ENCODE assay signal across 24 cellular contexts in the genomic region with DNA sequence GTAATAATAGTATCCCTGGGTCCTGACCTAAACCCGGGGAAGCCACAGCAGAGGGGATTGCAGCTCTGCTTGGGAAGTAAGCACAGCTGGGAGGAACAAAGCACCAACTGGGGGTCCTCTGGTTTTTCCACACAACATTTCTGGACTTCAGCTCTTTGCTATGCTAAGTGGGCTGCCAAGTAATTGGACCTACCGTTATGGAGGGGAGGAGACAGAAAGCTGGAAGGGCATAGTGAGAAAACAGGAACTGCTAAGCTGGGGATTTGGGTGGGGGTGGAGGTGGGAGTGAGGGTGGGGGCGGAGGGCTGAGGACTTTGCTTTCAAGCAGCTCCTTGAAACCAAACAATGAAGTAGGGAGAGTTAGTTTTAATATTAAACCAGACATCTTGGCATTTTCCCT.
"Had no signal": no experiment of that assay in that cellular context is flagged by ENCODE, and none has a peak within 500 bp of the region (broad histone marks: within the 10 kb centered on the region; RNA-seq: fewer than 3 reads in every experiment).

No MANE protein-coding gene starts in this region.

- H3K4me3 Mint-ChIP-seq: activated CD4-positive, alpha-beta T cell treated with anti-CD3 and anti-CD28 coated beads, Interleukin-2, amount 10 ng/mL, durations not matched to agents 24 days and 14 days; activated CD8-positive, alpha-beta T cell treated with anti-CD3 and anti-CD28 coated beads for 36 hours; activated naive CD8-positive, alpha-beta T cell treated with anti-CD3 and anti-CD28 coated beads, Interleukin-2, amount 10 ng/mL, durations not matched to agents 7 days and 5 days; activated T-helper 17 cell treated with anti-CD3 and anti-CD28 coated beads, Interleukin-2, amount 50 U/mL, for 72 hours; dendritic cell treated with granulocyte-macrophage colony-stimulating factor and Interleukin-4, amounts not matched to agents 40 ng/mL and 50 ng/mL, for 4 days; naive B cell; stimulated activated naive CD8-positive, alpha-beta T cell treated with anti-CD3 and anti-CD28 coated beads, Interleukin-15, Interleukin-2, amounts not matched to agents 100 ng/mL and 50 ng/mL, for 24 hours had no signal

- H3K27me3 ChIP-seq: cardiac muscle cell, foreskin keratinocyte, hepatocyte, ovary, tibial nerve had no signal

- H2AFZ ChIP-seq: hepatocyte had no signal

- H3K9me3 Mint-ChIP-seq: activated CD4-positive, alpha-beta T cell treated with anti-CD3 and anti-CD28 coated beads, Interleukin-2, amount 10 ng/mL, durations not matched to agents 24 days and 14 days; activated CD8-positive, alpha-beta T cell treated with anti-CD3 and anti-CD28 coated beads for 36 hours; activated naive CD8-positive, alpha-beta T cell treated with anti-CD3 and anti-CD28 coated beads, Interleukin-2, amount 10 ng/mL, durations not matched to agents 7 days and 5 days; activated T-helper 17 cell treated with anti-CD3 and anti-CD28 coated beads, Interleukin-2, amount 50 U/mL, for 72 hours; dendritic cell treated with granulocyte-macrophage colony-stimulating factor and Interleukin-4, amounts not matched to agents 40 ng/mL and 50 ng/mL, for 4 days; stimulated activated naive CD8-positive, alpha-beta T cell treated with anti-CD3 and anti-CD28 coated beads, Interleukin-15, Interleukin-2, amounts not matched to agents 100 ng/mL and 50 ng/mL, for 24 hours had no signal

- H3K27ac Mint-ChIP-seq: activated CD4-positive, alpha-beta T cell treated with anti-CD3 and anti-CD28 coated beads, Interleukin-2, amount 10 ng/mL, durations not matched to agents 24 days and 14 days; activated CD8-positive, alpha-beta T cell treated with anti-CD3 and anti-CD28 coated beads for 36 hours; activated naive CD8-positive, alpha-beta T cell treated with anti-CD3 and anti-CD28 coated beads, Interleukin-2, amount 10 ng/mL, durations not matched to agents 7 days and 5 days; activated T-helper 17 cell treated with anti-CD3 and anti-CD28 coated beads, Interleukin-2, amount 50 U/mL, for 72 hours; dendritic cell treated with granulocyte-macrophage colony-stimulating factor and Interleukin-4, amounts not matched to agents 40 ng/mL and 50 ng/mL, for 4 days; naive B cell; stimulated activated naive CD8-positive, alpha-beta T cell treated with anti-CD3 and anti-CD28 coated beads, Interleukin-15, Interleukin-2, amounts not matched to agents 100 ng/mL and 50 ng/mL, for 24 hours had no signal

- H3K27me3 Mint-ChIP-seq: activated CD4-positive, alpha-beta T cell treated with anti-CD3 and anti-CD28 coated beads, Interleukin-2, amount 10 ng/mL, durations not matched to agents 24 days and 14 days; activated CD8-positive, alpha-beta T cell treated with anti-CD3 and anti-CD28 coated beads for 36 hours; activated naive CD8-positive, alpha-beta T cell treated with anti-CD3 and anti-CD28 coated beads, Interleukin-2, amount 10 ng/mL, durations not matched to agents 7 days and 5 days; activated T-helper 17 cell treated with anti-CD3 and anti-CD28 coated beads, Interleukin-2, amount 50 U/mL, for 72 hours; dendritic cell treated with granulocyte-macrophage colony-stimulating factor and Interleukin-4, amounts not matched to agents 40 ng/mL and 50 ng/mL, for 4 days; naive B cell; stimulated activated naive CD8-positive, alpha-beta T cell treated with anti-CD3 and anti-CD28 coated beads, Interleukin-15, Interleukin-2, amounts not matched to agents 100 ng/mL and 50 ng/mL, for 24 hours had no signal

- H3K4me1 Mint-ChIP-seq: activated CD4-positive, alpha-beta T cell treated with anti-CD3 and anti-CD28 coated beads, Interleukin-2, amount 10 ng/mL, durations not matched to agents 24 days and 14 days; activated naive CD8-positive, alpha-beta T cell treated with anti-CD3 and anti-CD28 coated beads, Interleukin-2, amount 10 ng/mL, durations not matched to agents 7 days and 5 days; activated T-helper 17 cell treated with anti-CD3 and anti-CD28 coated beads, Interleukin-2, amount 50 U/mL, for 72 hours; naive B cell had no signal

- H3K4me2 ChIP-seq: hepatocyte had no signal

- H3K4me3 ChIP-seq: cardiac muscle cell, hepatocyte, mucosa of descending colon, ovary, psoas muscle, tibial nerve had no signal

- H3K27ac ChIP-seq: cardiac muscle cell, foreskin keratinocyte, hepatocyte, ovary, psoas muscle, tibial nerve had no signal

- H3K4me1 ChIP-seq: foreskin keratinocyte, psoas muscle, tibial nerve had no signal

- H3K9me3 ChIP-seq: mucosa of descending colon, ovary, psoas muscle, tibial nerve had no signal

- ATAC-seq: activated CD8-positive, alpha-beta T cell treated with anti-CD3 and anti-CD28 coated beads for 36 hours; activated T-helper 17 cell treated with anti-CD3 and anti-CD28 coated beads, Interleukin-2, amount 50 U/mL, for 72 hours; foreskin keratinocyte; left ventricle myocardium superior; mucosa of descending colon; psoas muscle; right cardiac atrium had no signal

- DNase-seq: activated CD4-positive, alpha-beta T cell treated with anti-CD3 and anti-CD28 coated beads, Interleukin-2, amount 10 ng/mL, durations not matched to agents 24 days and 14 days; activated CD8-positive, alpha-beta T cell treated with anti-CD3 and anti-CD28 coated beads for 36 hours; activated naive CD4-positive, alpha-beta T cell; activated naive CD8-positive, alpha-beta T cell treated with anti-CD3 and anti-CD28 coated beads, Interleukin-2, amount 10 ng/mL, durations not matched to agents 7 days and 5 days; activated T-cell treated with anti-CD3 and anti-CD28 coated beads, Interleukin-2, amount 50 U/mL, for 1 hour; amygdala; foreskin keratinocyte; kidney glomerular epithelial cell; left ventricle myocardium superior; mucosa of descending colon; naive B cell; ovary; psoas muscle; right cardiac atrium; stimulated activated CD4-positive, alpha-beta T cell treated with anti-CD3 and anti-CD28 coated beads, Interleukin-15, amount 100 ng/mL, for 24 hours; stimulated activated CD4-positive, alpha-beta T cell treated with anti-CD3 and anti-CD28 coated beads, Interleukin-2, amount 100 ng/mL, for 48 hours; T1000 had no signal

- FAIRE-seq: urothelium cell line had no signal

- H3K36me3 Mint-ChIP-seq: activated naive CD8-positive, alpha-beta T cell treated with anti-CD3 and anti-CD28 coated beads, Interleukin-2, amount 10 ng/mL, durations not matched to agents 7 days and 5 days; naive B cell had no signal

- H3K79me2 ChIP-seq: hepatocyte had no signal

- H3K36me3 ChIP-seq: cardiac muscle cell, ovary, tibial nerve had no signal
